In the genomic region with DNA sequence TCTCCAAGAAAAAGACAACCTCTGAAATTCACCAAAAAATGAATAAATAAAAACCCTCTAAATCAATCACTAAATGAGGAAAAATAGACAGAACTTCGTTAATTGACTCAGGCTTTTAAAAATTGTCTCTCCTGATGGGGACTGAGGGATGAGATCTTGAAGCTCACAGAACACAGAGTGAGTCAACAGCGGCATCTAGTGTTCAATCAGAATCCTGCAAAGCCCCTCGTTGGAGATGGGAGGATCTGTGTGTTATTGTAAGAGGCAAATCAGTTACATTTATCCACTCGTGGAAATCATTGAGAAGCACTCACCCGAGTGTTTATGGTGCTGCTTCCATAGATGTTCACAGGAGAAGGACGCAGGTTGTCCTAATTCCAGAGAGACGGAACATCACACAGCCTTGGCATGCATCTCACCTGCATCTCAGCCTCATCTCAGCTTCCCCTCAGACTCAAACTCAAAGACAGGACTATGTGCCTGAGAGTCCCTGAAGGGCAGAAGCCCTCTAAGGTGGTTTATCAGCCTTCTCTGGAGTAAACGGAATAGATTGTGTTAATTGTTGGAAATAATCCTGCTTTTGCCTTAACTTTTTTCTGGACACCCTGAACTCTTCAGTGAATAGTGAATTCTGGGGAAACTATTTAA, we compare ENCODE assay signal across 1 cellular context.
TF ChIP-seq lines count a peak whose summit lies in the region.

No MANE protein-coding gene starts in this region.

TF ChIP-seq in H1, 55 proteins besides CTCF, POLR2A, EP300 and RAD21:
- TF ChIP-seq RFX5 (IDR thresholded peaks at IDR 0.05; ENCODE audit: borderline replicate concordance, low read depth, low read length) = no peak
- no peak for TF ChIP-seq PHF8 (conservative IDR thresholded peaks at IDR 0.05; ENCODE audit: low read depth, low read length)
- TF ChIP-seq POU5F1 (IDR thresholded peaks at IDR 0.05; ENCODE audit: low read depth, low read length) = no peak
- TF ChIP-seq, protein P1, sequence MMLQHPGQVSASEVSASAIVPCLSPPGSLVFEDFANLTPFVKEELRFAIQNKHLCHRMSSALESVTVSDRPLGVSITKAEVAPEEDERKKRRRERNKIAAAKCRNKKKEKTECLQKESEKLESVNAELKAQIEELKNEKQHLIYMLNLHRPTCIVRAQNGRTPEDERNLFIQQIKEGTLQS (IDR thresholded peaks at IDR 0.05; ENCODE audit: insufficient read depth, low read depth, low read length) = no peak
- TF ChIP-seq CBX5 (IDR thresholded peaks at IDR 0.05; ENCODE audit: low read depth, low read length) = no peak
- no peak for TF ChIP-seq KDM4A (IDR thresholded peaks at IDR 0.05; ENCODE audit: low read depth, low read length, severe bottlenecking)
- no peak for TF ChIP-seq EZH2 (IDR thresholded peaks at IDR 0.05; ENCODE audit: low read depth, low read length, severe bottlenecking)
- TF ChIP-seq TAF7 (optimal IDR thresholded peaks at IDR 0.05; ENCODE audit: borderline replicate concordance, low read depth, low read length) = no peak
- TF ChIP-seq CHD2 (IDR thresholded peaks at IDR 0.05; ENCODE audit: low read length) = no peak
- TF ChIP-seq, protein P2, sequence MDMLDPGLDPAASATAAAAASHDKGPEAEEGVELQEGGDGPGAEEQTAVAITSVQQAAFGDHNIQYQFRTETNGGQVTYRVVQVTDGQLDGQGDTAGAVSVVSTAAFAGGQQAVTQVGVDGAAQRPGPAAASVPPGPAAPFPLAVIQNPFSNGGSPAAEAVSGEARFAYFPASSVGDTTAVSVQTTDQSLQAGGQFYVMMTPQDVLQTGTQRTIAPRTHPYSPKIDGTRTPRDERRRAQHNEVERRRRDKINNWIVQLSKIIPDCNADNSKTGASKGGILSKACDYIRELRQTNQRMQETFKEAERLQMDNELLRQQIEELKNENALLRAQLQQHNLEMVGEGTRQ (IDR thresholded peaks at IDR 0.05; ENCODE audit: low read length) = no peak
- TF ChIP-seq HDAC6 (IDR thresholded peaks at IDR 0.05; ENCODE audit: low read depth, low read length) = no peak
- TF ChIP-seq SIX5 (IDR thresholded peaks at IDR 0.05; ENCODE audit: low read depth, low read length) = no peak
- TF ChIP-seq KDM5A (IDR thresholded peaks at IDR 0.05; ENCODE audit: low read length) = no peak; the same call in 1 of the 2 replicates
- TF ChIP-seq JUND (IDR thresholded peaks at IDR 0.05; ENCODE audit: low read length) = no peak
